ENCODE assay signal across 11 cellular contexts in the genomic region with DNA sequence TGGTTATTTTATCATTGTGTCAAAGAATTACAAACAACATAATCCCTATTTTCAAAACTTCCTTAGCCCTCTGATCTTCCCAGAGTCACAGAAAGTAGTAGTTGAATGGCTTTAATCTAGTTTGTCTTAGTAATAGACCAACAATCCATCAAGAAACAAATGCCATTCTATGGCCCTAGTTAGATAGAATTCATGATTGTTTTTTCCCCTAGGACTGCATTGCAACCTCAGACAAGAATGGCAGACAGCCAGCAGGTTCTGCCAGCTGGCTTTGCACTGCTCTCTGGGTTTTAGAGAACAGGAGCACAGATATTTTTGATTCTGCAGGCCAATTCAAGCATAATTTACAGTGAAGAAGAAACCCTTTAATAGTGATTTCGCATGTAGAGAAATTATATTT. TPM values are rescaled to one million over a fixed set of nuclear protein-coding genes. Genes with fewer than 3 reads are reported as not detected.
A peak's percentile ranks its signal among the peaks of the same experiment; 100 is the strongest.
DNase-seq lines count a peak whose midpoint lies in the region; ATAC-seq and TF ChIP-seq lines count a peak whose summit lies in the region.
"Had no signal": no experiment of that assay in that cellular context is flagged by ENCODE, and none has a peak within 500 bp of the region (broad histone marks: within the 10 kb centered on the region; RNA-seq: fewer than 3 reads in every experiment).

No MANE protein-coding gene starts in this region.

- intact Hi-C loops in A673 (cut with micrococcal nuclease; ENCODE audit: unreplicated experiment) (no loop called here), left ventricle myocardium superior (cut with micrococcal nuclease) (no loop called here)

- H3K79me2 ChIP-seq in SK-N-SH (ENCODE audit: insufficient read depth) = peaks cover 4% of the 10 kb centered on the region; the same call in 1 of the 2 replicates

- no peak overlapping the region for H3K4me3 Mint-ChIP-seq in osteocyte (ENCODE audit: unreplicated experiment)

- peaks cover 2% of the 10 kb centered on the region for H3F3A ChIP-seq in SK-N-SH (replicated peaks; ENCODE audit: insufficient read depth)

- 0 out of 2 replicates have a peak, but pooled peaks have one; percentile 16 for TF ChIP-seq RAD21 in SK-N-SH (IDR thresholded peaks at IDR 0.05; ENCODE audit: low read length)

- H3K27me3 ChIP-seq in A673 (replicated peaks; ENCODE audit: insufficient read depth, low read depth, low read length, poor library complexity) = no peaks in the 10 kb centered on the region
- no peaks in the 10 kb centered on the region for H3K27me3 ChIP-seq in SK-N-SH (ENCODE audit: insufficient read depth)

- H3K36me3 ChIP-seq in A673 (ENCODE audit: insufficient read depth, low read length, poor library complexity, severe bottlenecking) = peaks cover 16% of the 10 kb centered on the region
- H3K36me3 ChIP-seq in SK-N-SH (replicated peaks in 1 of 2; ENCODE audit: control insufficient read depth in 1 of 2, insufficient read depth in 2 of 2, low read length in 1 of 2) = peaks cover 4 to 10% of the 10 kb centered on the region in 2 experiments

- no peaks in the 10 kb centered on the region for H3K36me3 Mint-ChIP-seq in osteocyte (ENCODE audit: unreplicated experiment)

- POLR2A ChIA-PET in A673 (lab: Charles Lee; ENCODE audit: low non-redundant PET) = no interaction called here
- POLR2A ChIA-PET in SK-N-SH (lab: Yijun Ruan, JAX) = no interaction called here

- no peak overlapping the region for H3K4me2 ChIP-seq in SK-N-SH

- CTCF ChIA-PET in A673 (lab: Charles Lee) = no interaction called here
- CTCF ChIA-PET in SK-N-SH (lab: Yijun Ruan, JAX) = interaction anchor here (1.2 to 1.6 kb wide), 2 partner anchors 9 to 54 kb away, joined by 3 read pairs; no protein-coding TSS in a partner anchor

- no peaks in the 10 kb centered on the region for H3K9me3 ChIP-seq in A673 (ENCODE audit: low read depth, low read length, poor library complexity, severe bottlenecking)
- no peaks in the 10 kb centered on the region for H3K9me3 ChIP-seq in SK-N-SH

- peak in 1 of 2 experiments; percentile 57; a peak in 1 of 4 replicates for TF ChIP-seq EP300 in SK-N-SH (IDR thresholded peaks at IDR 0.05; ENCODE audit: borderline replicate concordance in 1 of 2, low read depth in 1 of 2, low read length in 1 of 2)

- ATAC-seq in left ventricle myocardium superior (peak; percentile 52), HG03432 (IDR thresholded peaks at IDR 0.05; ENCODE audit: unreplicated experiment) (no peak)

- no peak overlapping the region for H2AFZ ChIP-seq in SK-N-SH (ENCODE audit: low read depth)

- BruUV-seq in A673 (replicated peaks; lab: Mats Ljungman, UMichigan) = no TSS peak

- no peaks in the 10 kb centered on the region for H3K9me2 ChIP-seq in SK-N-SH

- H3K27ac ChIP-seq in A673 (ENCODE audit: low read depth, low read length, poor library complexity, severe bottlenecking) (peak overlapping the region; percentile 45), SK-N-SH (ENCODE audit: low read depth in 2 of 2, low read length in 1 of 2) (peak overlapping the region; percentile 27 to 81; a peak in 3 of 4 replicates)

- no peaks in the 10 kb centered on the region; the same call in 1 of the 2 replicates for H4K20me1 ChIP-seq in SK-N-SH (ENCODE audit: insufficient read depth)

- TF ChIP-seq CTCF in A673 (conservative IDR thresholded peaks at IDR 0.05; ENCODE audit: low read depth, low read length) (no peak), SK-N-SH (IDR thresholded peaks at IDR 0.05) (no peak), osteocyte (IDR thresholded peaks at IDR 0.05) (no peak)

- H3K9ac ChIP-seq in SK-N-SH = no peak overlapping the region

- no peak overlapping the region for H3K27ac Mint-ChIP-seq in osteocyte (ENCODE audit: unreplicated experiment)

- peaks cover 23% of the 10 kb centered on the region for H3K27me3 Mint-ChIP-seq in osteocyte (ENCODE audit: unreplicated experiment)

- H3K4me1 Mint-ChIP-seq in osteocyte (ENCODE audit: unreplicated experiment) = no peaks in the 10 kb centered on the region

- H3K4me3 ChIP-seq in A673 (ENCODE audit: low read depth, low read length, poor library complexity, severe bottlenecking) (no peak overlapping the region), SK-N-SH (ENCODE audit: low read depth in 2 of 2, low read length in 1 of 2) (no peak overlapping the region)

- H3K9me3 Mint-ChIP-seq in osteocyte (ENCODE audit: unreplicated experiment) = no peaks in the 10 kb centered on the region

- 96% methylated on average over 1 of the region's 1 CpG for WGBS in SK-N-SH (ENCODE audit: low lambda C conversion rate)

- peaks cover 70% of the 10 kb centered on the region for H3K4me1 ChIP-seq in A673 (ENCODE audit: insufficient read depth, low read length, poor library complexity, severe bottlenecking)
- peaks cover 15 to 16% of the 10 kb centered on the region in 2 experiments; a peak in 3 of 4 replicates for H3K4me1 ChIP-seq in SK-N-SH (ENCODE audit: control insufficient read depth in 1 of 2, insufficient read depth in 2 of 2, low read depth in 1 of 2, low read length in 1 of 2)

- DNase-seq in A673 (ENCODE audit: low spot score) = peak; percentile 76
- DNase-seq in NCI-H1092 (lab: John Stamatoyannopoulos, UW) = peak; percentile 75
- DNase-seq in SK-N-SH = peak; percentile 25
- DNase-seq in left ventricle myocardium superior = peak; percentile 69
- no peak for DNase-seq in osteocyte (ENCODE audit: extremely low spot score, unreplicated experiment)
- DNase-seq in H4 (ENCODE audit: low spot score) = no peak
- DNase-seq in iPS-NIHi11 (ENCODE audit: low spot score) = no peak
- DNase-seq: activated CD8-positive, alpha-beta memory T cell treated with anti-CD3 and anti-CD28 coated beads, Interleukin-2, amount 50 U/mL, for 48 hours; AML-193 had no signal

TF ChIP-seq in SK-N-SH, 30 proteins besides CTCF, POLR2A, EP300 and RAD21 (continues in another document):
- TF ChIP-seq TAF1 (IDR thresholded peaks at IDR 0.05; ENCODE audit: borderline replicate concordance, low read depth, low read length) (no peak), GATA2 (CRISPR knock-in tag; IDR thresholded peaks at IDR 0.05) (peak; percentile 48), TEAD4 (IDR thresholded peaks at IDR 0.05; ENCODE audit: borderline replicate concordance, insufficient read depth) (no peak), GABPA (IDR thresholded peaks at IDR 0.05; ENCODE audit: low read depth) (no peak), NFIC (IDR thresholded peaks at IDR 0.05; ENCODE audit: borderline replicate concordance) (peak; percentile 82), JUND (IDR thresholded peaks at IDR 0.05) (peak; percentile 23; the same call in 1 of the 2 replicates), RFX5 (IDR thresholded peaks at IDR 0.05; ENCODE audit: low read length) (no peak), MEF2A (IDR thresholded peaks at IDR 0.05; ENCODE audit: borderline replicate concordance, low read depth) (no peak), FOXM1 (IDR thresholded peaks at IDR 0.05; ENCODE audit: low read depth) (no peak), TCF12 (IDR thresholded peaks at IDR 0.05) (peak; percentile 62), CHD2 (IDR thresholded peaks at IDR 0.05; ENCODE audit: low read length, partially characterized antibody) (no peak), RXRA (IDR thresholded peaks at IDR 0.05; ENCODE audit: borderline replicate concordance, low read depth) (no peak), SMC3 (IDR thresholded peaks at IDR 0.05; ENCODE audit: low read depth, low read length) (no peak), ELF1 (IDR thresholded peaks at IDR 0.05) (no peak), SIN3A (IDR thresholded peaks at IDR 0.05; ENCODE audit: borderline replicate concordance, low read depth, low read length) (no peak), EZH2phosphoT487 (IDR thresholded peaks at IDR 0.05; ENCODE audit: borderline replicate concordance, low read depth) (no peak)
- TF ChIP-seq, protein P1, sequence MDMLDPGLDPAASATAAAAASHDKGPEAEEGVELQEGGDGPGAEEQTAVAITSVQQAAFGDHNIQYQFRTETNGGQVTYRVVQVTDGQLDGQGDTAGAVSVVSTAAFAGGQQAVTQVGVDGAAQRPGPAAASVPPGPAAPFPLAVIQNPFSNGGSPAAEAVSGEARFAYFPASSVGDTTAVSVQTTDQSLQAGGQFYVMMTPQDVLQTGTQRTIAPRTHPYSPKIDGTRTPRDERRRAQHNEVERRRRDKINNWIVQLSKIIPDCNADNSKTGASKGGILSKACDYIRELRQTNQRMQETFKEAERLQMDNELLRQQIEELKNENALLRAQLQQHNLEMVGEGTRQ (IDR thresholded peaks at IDR 0.05; ENCODE audit: borderline replicate concordance, low read depth, low read length) = no peak
- TF ChIP-seq, protein P2, sequence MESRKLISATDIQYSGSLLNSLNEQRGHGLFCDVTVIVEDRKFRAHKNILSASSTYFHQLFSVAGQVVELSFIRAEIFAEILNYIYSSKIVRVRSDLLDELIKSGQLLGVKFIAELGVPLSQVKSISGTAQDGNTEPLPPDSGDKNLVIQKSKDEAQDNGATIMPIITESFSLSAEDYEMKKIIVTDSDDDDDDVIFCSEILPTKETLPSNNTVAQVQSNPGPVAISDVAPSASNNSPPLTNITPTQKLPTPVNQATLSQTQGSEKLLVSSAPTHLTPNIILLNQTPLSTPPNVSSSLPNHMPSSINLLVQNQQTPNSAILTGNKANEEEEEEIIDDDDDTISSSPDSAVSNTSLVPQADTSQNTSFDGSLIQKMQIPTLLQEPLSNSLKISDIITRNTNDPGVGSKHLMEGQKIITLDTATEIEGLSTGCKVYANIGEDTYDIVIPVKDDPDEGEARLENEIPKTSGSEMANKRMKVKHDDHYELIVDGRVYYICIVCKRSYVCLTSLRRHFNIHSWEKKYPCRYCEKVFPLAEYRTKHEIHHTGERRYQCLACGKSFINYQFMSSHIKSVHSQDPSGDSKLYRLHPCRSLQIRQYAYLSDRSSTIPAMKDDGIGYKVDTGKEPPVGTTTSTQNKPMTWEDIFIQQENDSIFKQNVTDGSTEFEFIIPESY (IDR thresholded peaks at IDR 0.05; ENCODE audit: borderline replicate concordance, low read depth) = no peak
- TF ChIP-seq, protein P3, sequence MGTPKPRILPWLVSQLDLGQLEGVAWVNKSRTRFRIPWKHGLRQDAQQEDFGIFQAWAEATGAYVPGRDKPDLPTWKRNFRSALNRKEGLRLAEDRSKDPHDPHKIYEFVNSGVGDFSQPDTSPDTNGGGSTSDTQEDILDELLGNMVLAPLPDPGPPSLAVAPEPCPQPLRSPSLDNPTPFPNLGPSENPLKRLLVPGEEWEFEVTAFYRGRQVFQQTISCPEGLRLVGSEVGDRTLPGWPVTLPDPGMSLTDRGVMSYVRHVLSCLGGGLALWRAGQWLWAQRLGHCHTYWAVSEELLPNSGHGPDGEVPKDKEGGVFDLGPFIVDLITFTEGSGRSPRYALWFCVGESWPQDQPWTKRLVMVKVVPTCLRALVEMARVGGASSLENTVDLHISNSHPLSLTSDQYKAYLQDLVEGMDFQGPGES (IDR thresholded peaks at IDR 0.05; ENCODE audit: low read depth, low read length) = no peak

RNA-seq across cellular contexts. Expression of a gene that starts 33.8 kb away (rescaled TPM):
- total RNA-seq in A673 (2021) (79.4 and 80.9 TPM in 2 replicates), left ventricle myocardium superior (0.17 TPM), osteocyte (0.59 and 1.7 TPM in 2 replicates)
- 12.7 and 17.0 TPM in 2 replicates for polyA plus RNA-seq in SK-N-SH (2012; rRNA removed)
- polyA plus RNA-seq in SK-N-SH (2012; cell fraction: cytosol; rRNA removed) = 19.5 and 23.3 TPM in 2 replicates
- polyA plus RNA-seq in SK-N-SH (2012; cell fraction: nucleus; rRNA removed) = 6.7 and 11.9 TPM in 2 replicates
- 5.5 and 5.9 TPM in 2 replicates for total RNA-seq in H4 (2014; rRNA removed; shearing (Covaris generic))
- total RNA-seq: T-helper 1 cell treated with Interleukin-12 subunit alpha and Interleukin-12 subunit beta and Interleukin-4 antibody, amounts not matched to agents 30 ng/mL and 1 ng/mL, for 36 hours had no signal

Comparison
In these comparisons a context has a peak if more than half of its experiments do, and no peak if none do; other contexts are left out.
1. DNase-seq: peak in A673 (single experiment), NCI-H1092 (single experiment), SK-N-SH (single experiment) and left ventricle myocardium superior (single experiment); none in osteocyte (single experiment), H4 (single experiment) and iPS-NIHi11 (single experiment).
2. RNA of a gene that starts 33.8 kb away (total RNA-seq): 79.4 to 80.9 TPM in A673; 5.5 to 5.9 TPM in H4, 0.59 to 1.7 TPM in osteocyte and 0.17 TPM in left ventricle myocardium superior (single experiment); every median in the first group is over 10 times any median in the second.